8 cellular contexts compared by ENCODE assay signal in genomic region chr5:157948738-157949410, GRCh38.
A peak's percentile ranks its signal among the peaks of the same experiment; 100 is the strongest.
DNase-seq lines count a peak whose midpoint lies in the region; ATAC-seq and TF ChIP-seq lines count a peak whose summit lies in the region.

No MANE protein-coding gene starts in this region.

- 12% methylated on average over 11 of the region's 11 CpGs for WGBS in right cardiac atrium

- H3K4me1 Mint-ChIP-seq in T-cell, result peaks cover 4 to 7% (median 5%) of the 10 kb centered on the region in 3 donors

- H3K36me3 Mint-ChIP-seq in T-cell, result no peaks in the 10 kb centered on the region

- CTCF ChIA-PET in T-cell (lab: Charles Lee), result interaction anchor here (0.5 to 5.5 kb wide), 27 partner anchors 10 to 1037 kb away, joined by 3 to 57 read pairs (median 4); partner anchors contain the start of genes CLINT1 (in 1 of the 2) and LSM11 (in 1 of the 2)

- intact Hi-C loops in right cardiac atrium (cut with DNase I), result loop anchor here in 2 of 4 donors (5.0 to 10.0 kb wide), 2 partner anchors 87 to 124 kb away; no protein-coding TSS in a partner anchor

- H3K27me3 Mint-ChIP-seq in T-cell, result peaks cover 4 to 13% of the 10 kb centered on the region in 2 donors

- no peaks in the 10 kb centered on the region for H3K9me3 Mint-ChIP-seq in T-cell

- peak; percentile 95 for ATAC-seq in HG02642 (IDR thresholded peaks at IDR 0.05; ENCODE audit: poor library complexity, unreplicated experiment)
- peak; percentile 83 to 98 (median 96) for ATAC-seq in T-cell (replicated peaks in 1 of 4)
- peak; percentile 98 to 99 for ATAC-seq in right cardiac atrium
- ATAC-seq in HG03139 (IDR thresholded peaks at IDR 0.05; ENCODE audit: unreplicated experiment), result no peak

- POLR2A ChIA-PET in T-cell (lab: Charles Lee), result interaction anchor here in 1 of 2 donors (0.6 kb wide), 1 partner anchor 92 kb away, joined by 4 read pairs; no protein-coding TSS in a partner anchor

- H3K27ac Mint-ChIP-seq in T-cell, result no peak overlapping the region

- H3K4me3 ChIP-seq in right cardiac atrium (ENCODE audit: low read length) (peak overlapping the region; percentile 10), retinal pigment epithelial cell (ENCODE audit: low read length) (no peak overlapping the region)

- DNase-seq in GM10266 (ENCODE audit: extremely low spot score), result peak; percentile 70
- peak; percentile 60 for DNase-seq in NCI-H1436 treated with DMSO at 0.1 percent for 48 hours (lab: John Stamatoyannopoulos, UW)
- DNase-seq in T-cell, result peak; percentile 41 to 83 (median 71)
- DNase-seq in amygdala (lab: John Stamatoyannopoulos, UW), result peak in 54 of 56 donors; percentile 3 to 92 (median 64)
- DNase-seq in right cardiac atrium, result peak; percentile 86 to 94 (median 89)
- peak; percentile 78 for DNase-seq in retinal pigment epithelial cell (ENCODE audit: low read depth)

- no peak overlapping the region for H3K27ac ChIP-seq in right cardiac atrium (ENCODE audit: low read length)

- H3K4me1 ChIP-seq in right cardiac atrium (ENCODE audit: control insufficient read depth, insufficient read depth, low read length), result no peaks in the 10 kb centered on the region

- peak; percentile 85 for TF ChIP-seq CTCF in GM10266 (IDR thresholded peaks at IDR 0.05; ENCODE audit: control insufficient read depth, insufficient read depth, low read depth, missing control alignments)
- TF ChIP-seq CTCF in retinal pigment epithelial cell (conservative IDR thresholded peaks at IDR 0.05; ENCODE audit: low read depth, low read length), result peak; percentile 90

- no peak overlapping the region for H3K4me3 Mint-ChIP-seq in T-cell

- H3K9me3 ChIP-seq in right cardiac atrium (ENCODE audit: control insufficient read depth, low read length), result no peaks in the 10 kb centered on the region

- H3K27me3 ChIP-seq in right cardiac atrium (ENCODE audit: control insufficient read depth, insufficient read depth), result no peaks in the 10 kb centered on the region
